10 cellular contexts compared by ENCODE assay signal in the genomic region with DNA sequence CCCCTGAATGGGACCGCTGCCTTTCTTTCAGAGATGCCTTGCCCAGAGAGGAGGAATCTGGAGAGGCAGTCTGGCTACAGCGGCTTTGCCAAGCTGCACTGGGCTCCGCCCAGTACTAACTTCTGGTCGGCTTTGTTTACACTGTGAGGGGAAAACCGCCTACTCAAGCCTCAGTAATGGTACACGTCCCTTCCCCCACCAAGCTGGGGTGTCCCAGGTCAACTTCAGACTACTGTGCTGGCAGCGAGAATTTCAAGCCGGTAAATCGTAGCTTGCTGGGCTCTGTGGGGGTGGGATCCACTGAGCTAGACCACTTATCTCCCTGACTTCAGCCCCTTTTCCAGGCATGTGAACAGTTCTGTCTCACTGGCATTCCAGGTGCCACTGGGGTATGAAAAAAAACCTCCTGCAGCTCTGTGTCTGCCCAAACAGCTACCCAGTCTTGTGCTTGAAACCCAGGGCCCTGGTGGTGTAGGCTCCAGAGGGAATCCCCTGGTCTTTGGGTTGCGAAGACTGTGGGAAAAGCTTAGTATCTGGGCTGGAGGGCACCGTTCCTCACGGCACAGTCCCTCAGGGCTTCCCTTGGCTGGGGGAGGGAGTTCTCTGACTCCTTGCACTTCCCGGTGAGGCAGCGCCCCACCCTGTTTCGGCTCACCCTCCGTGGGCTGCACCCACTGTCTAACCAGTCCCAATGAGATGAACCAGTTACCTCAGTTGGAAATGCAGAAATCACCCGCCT.
DNase-seq lines count a peak whose midpoint lies in the region; ATAC-seq and TF ChIP-seq lines count a peak whose summit lies in the region.
"Had no signal": no experiment of that assay in that cellular context is flagged by ENCODE, and none has a peak within 500 bp of the region (broad histone marks: within the 10 kb centered on the region; RNA-seq: fewer than 3 reads in every experiment).

No MANE protein-coding gene starts in this region.

- H3K9ac ChIP-seq in iPS-20b (ENCODE audit: low read depth, low read length), result no peak overlapping the region

- peak overlapping the region; percentile 28; the same call in 1 of the 2 replicates for H3K4me3 ChIP-seq in iPS-20b (ENCODE audit: low read length)
- H3K4me3 ChIP-seq in stomach, result peak overlapping the region in 3 of 4 donors; percentile 10 to 17 (median 12)
- H3K4me3 ChIP-seq: GM12878, SJCRH30 had no signal

- peaks cover 17% of the 10 kb centered on the region for H3K4me1 Mint-ChIP-seq in WTC11
- H3K4me1 Mint-ChIP-seq: nephron had no signal

- no peaks in the 10 kb centered on the region for H3K9me3 ChIP-seq in iPS-20b (ENCODE audit: insufficient read depth, low read depth, low read length)
- peaks cover 0 to 23% (median 2%) of the 10 kb centered on the region in 4 donors for H3K9me3 ChIP-seq in stomach

- no peak for TF ChIP-seq POLR2A in stomach (IDR thresholded peaks at IDR 0.05)

- H3K36me3 ChIP-seq in iPS-20b (ENCODE audit: insufficient read depth, low read depth, low read length) (no peaks in the 10 kb centered on the region), stomach (peaks cover 0 to 4% (median 0%) of the 10 kb centered on the region in 4 donors)
- H3K36me3 ChIP-seq: SJCRH30 had no signal

- H3K4me1 ChIP-seq in iPS-20b (ENCODE audit: insufficient read depth, low read length), result peaks cover 4% of the 10 kb centered on the region; the same call in 1 of the 2 replicates
- H3K4me1 ChIP-seq in stomach, result peaks cover 5 to 22% (median 13%) of the 10 kb centered on the region in 4 donors
- H3K4me1 ChIP-seq: SJCRH30 had no signal

- peak; percentile 76 for DNase-seq in HCEC 1CT
- DNase-seq in WTC11 (ENCODE audit: low spot score), result peak; percentile 41
- DNase-seq in stomach, result peak; percentile 64
- DNase-seq in GM10248 (ENCODE audit: extremely low spot score), result no peak
- no peak for DNase-seq in GM13977 (ENCODE audit: low spot score)
- no peak for DNase-seq in activated gamma-delta T cell (lab: John Stamatoyannopoulos, UW)
- DNase-seq: SJCRH30 had no signal

- in situ Hi-C loops in GM13977 (cut with MboI; ENCODE audit: low pct_unique_long_range_greater_than_20kb, low sequenced_read_pairs, unreplicated experiment), result no loop called here

- H3K27me3 Mint-ChIP-seq in WTC11 (ENCODE audit: low read depth), result no peaks in the 10 kb centered on the region

- TF ChIP-seq EP300 in stomach (IDR thresholded peaks at IDR 0.05), result no peak

- intact Hi-C loops in stomach (cut with DNase I; ENCODE audit: low total_unique reads), result no loop called here

- no peak overlapping the region for H3K27ac ChIP-seq in iPS-20b (ENCODE audit: low read length)
- peak overlapping the region in 3 of 5 donors; percentile 13 to 56 (median 39) for H3K27ac ChIP-seq in stomach
- H3K27ac ChIP-seq: SJCRH30 had no signal

- no peak for TF ChIP-seq CTCF in WTC11 (IDR thresholded peaks at IDR 0.05)
- TF ChIP-seq CTCF in stomach (IDR thresholded peaks at IDR 0.05), result no peak
- no peak for TF ChIP-seq CTCF in GM10248 (IDR thresholded peaks at IDR 0.05; ENCODE audit: control extremely low read depth, extremely low read depth, low read depth, missing control alignments)
- no peak for TF ChIP-seq CTCF in GM13977 (IDR thresholded peaks at IDR 0.05; ENCODE audit: extremely low read depth, insufficient read depth, missing control alignments)

- H3K27me3 ChIP-seq in iPS-20b (ENCODE audit: insufficient read depth, low read length), result no peaks in the 10 kb centered on the region
- no peaks in the 10 kb centered on the region for H3K27me3 ChIP-seq in stomach
- H3K27me3 ChIP-seq: SJCRH30 had no signal

- CTCF ChIA-PET in WTC11 (lab: Charles Lee) (interaction anchor here (1.2 to 2.3 kb wide), 2 partner anchors 19 to 129 kb away, joined by 3 to 9 read pairs; no protein-coding TSS in a partner anchor), GM10248 (lab: Yijun Ruan, JAX) (interaction anchor here (1.1 kb wide), 1 partner anchor 18 kb away, joined by 3 read pairs; no protein-coding TSS in a partner anchor)

- peak; percentile 97 for ATAC-seq in WTC11
- ATAC-seq: GM12878 had no signal

- H3K4me3 Mint-ChIP-seq in WTC11, result peak overlapping the region; percentile 7; the same call in 1 of the 2 replicates
- H3K4me3 Mint-ChIP-seq: nephron had no signal

- no peak overlapping the region for H3K27ac Mint-ChIP-seq in WTC11

- peaks cover 11% of the 10 kb centered on the region for H3K36me3 Mint-ChIP-seq in WTC11

- POLR2A ChIA-PET in WTC11 (lab: Charles Lee) (interaction anchor here (0.7 to 0.9 kb wide), 2 partner anchors 48 to 129 kb away, joined by 3 read pairs; no protein-coding TSS in a partner anchor), GM10248 (lab: Yijun Ruan, JAX) (no interaction called here)

- H3K9me3 Mint-ChIP-seq in WTC11, result peaks cover 24% of the 10 kb centered on the region

- WGBS in stomach, 5 donors, result 51 to 59% (median 56%) methylated on average over 15 to 17 of the region's 17 CpGs

TF ChIP-seq in WTC11, 78 proteins besides CTCF, POLR2A, EP300 and RAD21:
- TF ChIP-seq, protein P1, sequence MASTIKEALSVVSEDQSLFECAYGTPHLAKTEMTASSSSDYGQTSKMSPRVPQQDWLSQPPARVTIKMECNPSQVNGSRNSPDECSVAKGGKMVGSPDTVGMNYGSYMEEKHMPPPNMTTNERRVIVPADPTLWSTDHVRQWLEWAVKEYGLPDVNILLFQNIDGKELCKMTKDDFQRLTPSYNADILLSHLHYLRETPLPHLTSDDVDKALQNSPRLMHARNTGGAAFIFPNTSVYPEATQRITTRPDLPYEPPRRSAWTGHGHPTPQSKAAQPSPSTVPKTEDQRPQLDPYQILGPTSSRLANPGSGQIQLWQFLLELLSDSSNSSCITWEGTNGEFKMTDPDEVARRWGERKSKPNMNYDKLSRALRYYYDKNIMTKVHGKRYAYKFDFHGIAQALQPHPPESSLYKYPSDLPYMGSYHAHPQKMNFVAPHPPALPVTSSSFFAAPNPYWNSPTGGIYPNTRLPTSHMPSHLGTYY (CRISPR knock-in tag; IDR thresholded peaks at IDR 0.05), result no peak
- TF ChIP-seq RELA (CRISPR knock-in tag; IDR thresholded peaks at IDR 0.05; ENCODE audit: borderline replicate concordance) (no peak), TEAD4 (CRISPR knock-in tag; IDR thresholded peaks at IDR 0.05) (no peak), NFYB (CRISPR knock-in tag; conservative IDR thresholded peaks at IDR 0.05; ENCODE audit: low read depth) (no peak), OVOL2 (CRISPR knock-in tag; IDR thresholded peaks at IDR 0.05; ENCODE audit: borderline replicate concordance) (no peak), ELF4 (CRISPR knock-in tag; IDR thresholded peaks at IDR 0.05; ENCODE audit: low read depth) (no peak), ZNF121 (CRISPR knock-in tag; IDR thresholded peaks at IDR 0.05) (no peak), ZNF263 (CRISPR knock-in tag; IDR thresholded peaks at IDR 0.05; ENCODE audit: low read depth) (no peak), ATF1 (CRISPR knock-in tag; IDR thresholded peaks at IDR 0.05) (no peak), ESRRA (CRISPR knock-in tag; IDR thresholded peaks at IDR 0.05; ENCODE audit: borderline replicate concordance) (no peak)
- TF ChIP-seq, protein P2, sequence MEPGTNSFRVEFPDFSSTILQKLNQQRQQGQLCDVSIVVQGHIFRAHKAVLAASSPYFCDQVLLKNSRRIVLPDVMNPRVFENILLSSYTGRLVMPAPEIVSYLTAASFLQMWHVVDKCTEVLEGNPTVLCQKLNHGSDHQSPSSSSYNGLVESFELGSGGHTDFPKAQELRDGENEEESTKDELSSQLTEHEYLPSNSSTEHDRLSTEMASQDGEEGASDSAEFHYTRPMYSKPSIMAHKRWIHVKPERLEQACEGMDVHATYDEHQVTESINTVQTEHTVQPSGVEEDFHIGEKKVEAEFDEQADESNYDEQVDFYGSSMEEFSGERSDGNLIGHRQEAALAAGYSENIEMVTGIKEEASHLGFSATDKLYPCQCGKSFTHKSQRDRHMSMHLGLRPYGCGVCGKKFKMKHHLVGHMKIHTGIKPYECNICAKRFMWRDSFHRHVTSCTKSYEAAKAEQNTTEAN (CRISPR knock-in tag; IDR thresholded peaks at IDR 0.05), result no peak
- TF ChIP-seq, protein P3, sequence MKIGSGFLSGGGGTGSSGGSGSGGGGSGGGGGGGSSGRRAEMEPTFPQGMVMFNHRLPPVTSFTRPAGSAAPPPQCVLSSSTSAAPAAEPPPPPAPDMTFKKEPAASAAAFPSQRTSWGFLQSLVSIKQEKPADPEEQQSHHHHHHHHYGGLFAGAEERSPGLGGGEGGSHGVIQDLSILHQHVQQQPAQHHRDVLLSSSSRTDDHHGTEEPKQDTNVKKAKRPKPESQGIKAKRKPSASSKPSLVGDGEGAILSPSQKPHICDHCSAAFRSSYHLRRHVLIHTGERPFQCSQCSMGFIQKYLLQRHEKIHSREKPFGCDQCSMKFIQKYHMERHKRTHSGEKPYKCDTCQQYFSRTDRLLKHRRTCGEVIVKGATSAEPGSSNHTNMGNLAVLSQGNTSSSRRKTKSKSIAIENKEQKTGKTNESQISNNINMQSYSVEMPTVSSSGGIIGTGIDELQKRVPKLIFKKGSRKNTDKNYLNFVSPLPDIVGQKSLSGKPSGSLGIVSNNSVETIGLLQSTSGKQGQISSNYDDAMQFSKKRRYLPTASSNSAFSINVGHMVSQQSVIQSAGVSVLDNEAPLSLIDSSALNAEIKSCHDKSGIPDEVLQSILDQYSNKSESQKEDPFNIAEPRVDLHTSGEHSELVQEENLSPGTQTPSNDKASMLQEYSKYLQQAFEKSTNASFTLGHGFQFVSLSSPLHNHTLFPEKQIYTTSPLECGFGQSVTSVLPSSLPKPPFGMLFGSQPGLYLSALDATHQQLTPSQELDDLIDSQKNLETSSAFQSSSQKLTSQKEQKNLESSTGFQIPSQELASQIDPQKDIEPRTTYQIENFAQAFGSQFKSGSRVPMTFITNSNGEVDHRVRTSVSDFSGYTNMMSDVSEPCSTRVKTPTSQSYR (CRISPR knock-in tag; IDR thresholded peaks at IDR 0.05), result no peak
- TF ChIP-seq, protein P4, sequence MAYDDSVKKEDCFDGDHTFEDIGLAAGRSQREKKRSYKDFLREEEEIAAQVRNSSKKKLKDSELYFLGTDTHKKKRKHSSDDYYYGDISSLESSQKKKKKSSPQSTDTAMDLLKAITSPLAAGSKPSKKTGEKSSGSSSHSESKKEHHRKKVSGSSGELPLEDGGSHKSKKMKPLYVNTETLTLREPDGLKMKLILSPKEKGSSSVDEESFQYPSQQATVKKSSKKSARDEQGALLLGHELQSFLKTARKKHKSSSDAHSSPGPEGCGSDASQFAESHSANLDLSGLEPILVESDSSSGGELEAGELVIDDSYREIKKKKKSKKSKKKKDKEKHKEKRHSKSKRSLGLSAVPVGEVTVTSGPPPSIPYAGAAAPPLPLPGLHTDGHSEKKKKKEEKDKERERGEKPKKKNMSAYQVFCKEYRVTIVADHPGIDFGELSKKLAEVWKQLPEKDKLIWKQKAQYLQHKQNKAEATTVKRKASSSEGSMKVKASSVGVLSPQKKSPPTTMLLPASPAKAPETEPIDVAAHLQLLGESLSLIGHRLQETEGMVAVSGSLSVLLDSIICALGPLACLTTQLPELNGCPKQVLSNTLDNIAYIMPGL (CRISPR knock-in tag; IDR thresholded peaks at IDR 0.05), result no peak

Comparison
In these comparisons a context has a peak if more than half of its experiments do, and no peak if none do; other contexts are left out.
1. DNase-seq: peak in HCEC 1CT (single experiment), WTC11 (single experiment) and stomach (single experiment); none in GM10248 (single experiment), GM13977 (single experiment) and activated gamma-delta T cell (single experiment).